ENCODE assay signal across 8 cellular contexts in genomic region chr5:82312373-82312856, GRCh38. TPM values are rescaled to one million over a fixed set of nuclear protein-coding genes. Genes with fewer than 3 reads are reported as not detected.
DNase-seq lines count a peak whose midpoint lies in the region; ATAC-seq and TF ChIP-seq lines count a peak whose summit lies in the region.

No MANE protein-coding gene starts in this region.

- peak overlapping the region; percentile 5 for H2AFZ ChIP-seq in HCT116 (ENCODE audit: low read depth, low read length, poor library complexity, severe bottlenecking)

- ATAC-seq in HCT116 = peak; percentile 80

- no peaks in the 10 kb centered on the region for H3K9me3 ChIP-seq in HCT116 (ENCODE audit: control insufficient read depth in 1 of 2, insufficient read depth in 1 of 2, low read depth in 1 of 2, low read length in 2 of 2)

- peak overlapping the region in 1 of 2 experiments; percentile 29; a peak in 1 of 4 replicates for H3K4me3 ChIP-seq in HCT116 (replicated peaks in 1 of 2; ENCODE audit: low read depth in 1 of 2, low read length in 2 of 2)

- peaks cover 17 to 18% of the 10 kb centered on the region in 2 experiments for H3K4me1 ChIP-seq in HCT116 (ENCODE audit: control insufficient read depth in 1 of 2, insufficient read depth in 2 of 2, low read length in 2 of 2)

- BruUV-seq in HCT116 (replicated peaks; lab: Mats Ljungman, UMichigan) = no TSS peak

- POLR2A ChIA-PET in HCT116 (lab: Charles Lee) = no interaction called here

- TF ChIP-seq POLR2A in HCT116 (IDR thresholded peaks at IDR 0.05; ENCODE audit: borderline replicate concordance, extremely low read depth, insufficient read depth, insufficient read length) = no peak

- no peaks in the 10 kb centered on the region for H3K79me2 ChIP-seq in HCT116 (ENCODE audit: insufficient read depth, low read length)

- H3K36me3 ChIP-seq in HCT116 (ENCODE audit: control insufficient read depth in 1 of 2, insufficient read depth in 2 of 2, low read length in 2 of 2) = no peaks in the 10 kb centered on the region

- peak; percentile 90 for TF ChIP-seq RAD21 in HCT116 (IDR thresholded peaks at IDR 0.05; ENCODE audit: low read depth)

- no peak overlapping the region for H3K27ac Mint-ChIP-seq in activated naive CD4-positive, alpha-beta T cell treated with anti-CD3 and anti-CD28 coated beads for 36 hours
- H3K27ac Mint-ChIP-seq in glutamatergic neuron (ENCODE audit: unreplicated experiment) = no peak overlapping the region

- H3K36me3 Mint-ChIP-seq in activated naive CD4-positive, alpha-beta T cell treated with anti-CD3 and anti-CD28 coated beads for 36 hours (ENCODE audit: low read depth) = peaks cover 12% of the 10 kb centered on the region
- H3K36me3 Mint-ChIP-seq in glutamatergic neuron (ENCODE audit: unreplicated experiment) = peaks cover 12% of the 10 kb centered on the region

- no peak overlapping the region for H3K4me3 Mint-ChIP-seq in activated naive CD4-positive, alpha-beta T cell treated with anti-CD3 and anti-CD28 coated beads for 36 hours
- no peak overlapping the region for H3K4me3 Mint-ChIP-seq in glutamatergic neuron (ENCODE audit: unreplicated experiment)

- peak overlapping the region; percentile 61 for H3K4me2 ChIP-seq in HCT116 (ENCODE audit: low read length)

- peaks cover 4% of the 10 kb centered on the region for H3K9me3 Mint-ChIP-seq in activated naive CD4-positive, alpha-beta T cell treated with anti-CD3 and anti-CD28 coated beads for 36 hours
- peaks cover 2% of the 10 kb centered on the region for H3K9me3 Mint-ChIP-seq in glutamatergic neuron (ENCODE audit: unreplicated experiment)

- H3K9ac ChIP-seq in HCT116 (ENCODE audit: low read length) = 0 out of 2 replicates have a peak overlapping the region, but pooled peaks have one; percentile 1

- DNase-seq in COLO668 (lab: John Stamatoyannopoulos, UW; ENCODE audit: unreplicated experiment) = peak; percentile 38
- peak; percentile 54 for DNase-seq in HCT116 (ENCODE audit: low read depth, low spot score)
- DNase-seq in NCI-H69 (lab: John Stamatoyannopoulos, UW) = peak; percentile 78
- peak; percentile 67 for DNase-seq in activated naive CD4-positive, alpha-beta T cell treated with anti-CD3 and anti-CD28 coated beads for 36 hours
- peak; percentile 81 for DNase-seq in glutamatergic neuron
- peak; percentile 15 for DNase-seq in pulmonary artery endothelial cell (ENCODE audit: low read depth, low spot score)
- no peak for DNase-seq in cerebellar nuclear complex (lab: John Stamatoyannopoulos, UW)
- no peak for DNase-seq in NCI-H774 (lab: John Stamatoyannopoulos, UW)

- no peaks in the 10 kb centered on the region for H3K9me2 ChIP-seq in HCT116 (ENCODE audit: insufficient read depth)

- H3K27me3 ChIP-seq in HCT116 (ENCODE audit: insufficient read depth, low read length) = no peaks in the 10 kb centered on the region

- RAD21 ChIA-PET in HCT116 (lab: Charles Lee; ENCODE audit: low non-redundant PET in 1 of 2, low total read pairs in 2 of 2, uncharacterized antibody in 2 of 2, unreplicated experiment in 2 of 2) = interaction anchor here in 1 of 2 experiments (0.7 kb wide), 1 partner anchor 205 kb away, joined by 3 read pairs; no protein-coding TSS in a partner anchor

- peaks cover 4% of the 10 kb centered on the region for H3K27me3 Mint-ChIP-seq in activated naive CD4-positive, alpha-beta T cell treated with anti-CD3 and anti-CD28 coated beads for 36 hours (ENCODE audit: low read depth)
- H3K27me3 Mint-ChIP-seq in glutamatergic neuron (ENCODE audit: unreplicated experiment) = no peaks in the 10 kb centered on the region

- intact Hi-C loops in HCT116 (cut with micrococcal nuclease) = loop anchor here (1.0 to 10.0 kb wide), 2 partner anchors 1252 to 1402 kb away; no protein-coding TSS in a partner anchor
- intact Hi-C loops in activated naive CD4-positive, alpha-beta T cell treated with anti-CD3 and anti-CD28 coated beads for 36 hours (cut with micrococcal nuclease) = loop anchor here (1.0 to 2.0 kb wide), 5 partner anchors 38 to 1250 kb away; no protein-coding TSS in a partner anchor

- H4K20me1 ChIP-seq in HCT116 (ENCODE audit: insufficient read depth) = no peaks in the 10 kb centered on the region

- CTCF ChIA-PET in HCT116 (lab: Charles Lee) = interaction anchor here (0.8 to 3.6 kb wide), 8 partner anchors 21 to 1297 kb away, joined by 3 to 16 read pairs (median 4); no protein-coding TSS in a partner anchor
- CTCF ChIA-PET in activated naive CD4-positive, alpha-beta T cell treated with anti-CD3 and anti-CD28 coated beads for 36 hours (lab: Charles Lee) = interaction anchor here (0.6 to 4.2 kb wide), 11 partner anchors 9 to 1832 kb away, joined by 3 to 30 read pairs (median 3); no protein-coding TSS in a partner anchor

- H3K4me1 Mint-ChIP-seq in activated naive CD4-positive, alpha-beta T cell treated with anti-CD3 and anti-CD28 coated beads for 36 hours (ENCODE audit: low read depth) = no peaks in the 10 kb centered on the region
- H3K4me1 Mint-ChIP-seq in glutamatergic neuron (ENCODE audit: low read depth, unreplicated experiment) = peaks cover 6% of the 10 kb centered on the region

- peak; percentile 65 to 97 (median 87); a peak in 5 of 6 replicates for TF ChIP-seq CTCF in HCT116 (IDR thresholded peaks at IDR 0.05 in 2 of 3, conservative IDR thresholded peaks at IDR 0.05 in 1 of 3; ENCODE audit: borderline replicate concordance in 1 of 3, insufficient read depth in 1 of 3, low read depth in 2 of 3, low read length in 2 of 3)
- TF ChIP-seq CTCF in glutamatergic neuron (IDR thresholded peaks at IDR 0.05; ENCODE audit: partially characterized antibody, unreplicated experiment) = peak; percentile 63

- peak overlapping the region; percentile 53 for H3K27ac ChIP-seq in HCT116 (ENCODE audit: low read depth, low read length)

TF ChIP-seq in HCT116, 20 proteins besides CTCF, POLR2A, EP300 and RAD21 (continues in another document):
- no peak for TF ChIP-seq POLR2AphosphoS5 (IDR thresholded peaks at IDR 0.05; ENCODE audit: low read depth, low read length)
- no peak for TF ChIP-seq SP1 (IDR thresholded peaks at IDR 0.05; ENCODE audit: low read depth)
- TF ChIP-seq EZH2 (IDR thresholded peaks at IDR 0.05) = no peak
- TF ChIP-seq, protein P1, sequence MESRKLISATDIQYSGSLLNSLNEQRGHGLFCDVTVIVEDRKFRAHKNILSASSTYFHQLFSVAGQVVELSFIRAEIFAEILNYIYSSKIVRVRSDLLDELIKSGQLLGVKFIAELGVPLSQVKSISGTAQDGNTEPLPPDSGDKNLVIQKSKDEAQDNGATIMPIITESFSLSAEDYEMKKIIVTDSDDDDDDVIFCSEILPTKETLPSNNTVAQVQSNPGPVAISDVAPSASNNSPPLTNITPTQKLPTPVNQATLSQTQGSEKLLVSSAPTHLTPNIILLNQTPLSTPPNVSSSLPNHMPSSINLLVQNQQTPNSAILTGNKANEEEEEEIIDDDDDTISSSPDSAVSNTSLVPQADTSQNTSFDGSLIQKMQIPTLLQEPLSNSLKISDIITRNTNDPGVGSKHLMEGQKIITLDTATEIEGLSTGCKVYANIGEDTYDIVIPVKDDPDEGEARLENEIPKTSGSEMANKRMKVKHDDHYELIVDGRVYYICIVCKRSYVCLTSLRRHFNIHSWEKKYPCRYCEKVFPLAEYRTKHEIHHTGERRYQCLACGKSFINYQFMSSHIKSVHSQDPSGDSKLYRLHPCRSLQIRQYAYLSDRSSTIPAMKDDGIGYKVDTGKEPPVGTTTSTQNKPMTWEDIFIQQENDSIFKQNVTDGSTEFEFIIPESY (IDR thresholded peaks at IDR 0.05; ENCODE audit: extremely low read depth, insufficient replicate concordance, low read length) = no peak
- TF ChIP-seq SIN3A (IDR thresholded peaks at IDR 0.05; ENCODE audit: low read depth) = no peak
- TF ChIP-seq SRF (IDR thresholded peaks at IDR 0.05; ENCODE audit: low read depth) = no peak
- TF ChIP-seq ELF1 (IDR thresholded peaks at IDR 0.05; ENCODE audit: borderline replicate concordance, low read depth) = no peak
- no peak for TF ChIP-seq CBX3 (IDR thresholded peaks at IDR 0.05; ENCODE audit: low read depth)
- TF ChIP-seq JUND (IDR thresholded peaks at IDR 0.05) = no peak
- TF ChIP-seq, protein P2, sequence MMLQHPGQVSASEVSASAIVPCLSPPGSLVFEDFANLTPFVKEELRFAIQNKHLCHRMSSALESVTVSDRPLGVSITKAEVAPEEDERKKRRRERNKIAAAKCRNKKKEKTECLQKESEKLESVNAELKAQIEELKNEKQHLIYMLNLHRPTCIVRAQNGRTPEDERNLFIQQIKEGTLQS (IDR thresholded peaks at IDR 0.05) = no peak
- TF ChIP-seq ZFX (IDR thresholded peaks at IDR 0.05) = no peak
- TF ChIP-seq, protein P3, sequence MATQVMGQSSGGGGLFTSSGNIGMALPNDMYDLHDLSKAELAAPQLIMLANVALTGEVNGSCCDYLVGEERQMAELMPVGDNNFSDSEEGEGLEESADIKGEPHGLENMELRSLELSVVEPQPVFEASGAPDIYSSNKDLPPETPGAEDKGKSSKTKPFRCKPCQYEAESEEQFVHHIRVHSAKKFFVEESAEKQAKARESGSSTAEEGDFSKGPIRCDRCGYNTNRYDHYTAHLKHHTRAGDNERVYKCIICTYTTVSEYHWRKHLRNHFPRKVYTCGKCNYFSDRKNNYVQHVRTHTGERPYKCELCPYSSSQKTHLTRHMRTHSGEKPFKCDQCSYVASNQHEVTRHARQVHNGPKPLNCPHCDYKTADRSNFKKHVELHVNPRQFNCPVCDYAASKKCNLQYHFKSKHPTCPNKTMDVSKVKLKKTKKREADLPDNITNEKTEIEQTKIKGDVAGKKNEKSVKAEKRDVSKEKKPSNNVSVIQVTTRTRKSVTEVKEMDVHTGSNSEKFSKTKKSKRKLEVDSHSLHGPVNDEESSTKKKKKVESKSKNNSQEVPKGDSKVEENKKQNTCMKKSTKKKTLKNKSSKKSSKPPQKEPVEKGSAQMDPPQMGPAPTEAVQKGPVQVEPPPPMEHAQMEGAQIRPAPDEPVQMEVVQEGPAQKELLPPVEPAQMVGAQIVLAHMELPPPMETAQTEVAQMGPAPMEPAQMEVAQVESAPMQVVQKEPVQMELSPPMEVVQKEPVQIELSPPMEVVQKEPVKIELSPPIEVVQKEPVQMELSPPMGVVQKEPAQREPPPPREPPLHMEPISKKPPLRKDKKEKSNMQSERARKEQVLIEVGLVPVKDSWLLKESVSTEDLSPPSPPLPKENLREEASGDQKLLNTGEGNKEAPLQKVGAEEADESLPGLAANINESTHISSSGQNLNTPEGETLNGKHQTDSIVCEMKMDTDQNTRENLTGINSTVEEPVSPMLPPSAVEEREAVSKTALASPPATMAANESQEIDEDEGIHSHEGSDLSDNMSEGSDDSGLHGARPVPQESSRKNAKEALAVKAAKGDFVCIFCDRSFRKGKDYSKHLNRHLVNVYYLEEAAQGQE (IDR thresholded peaks at IDR 0.05; ENCODE audit: low read depth) = no peak
- no peak for TF ChIP-seq TCF7L2 (IDR thresholded peaks at IDR 0.05; ENCODE audit: borderline replicate concordance, extremely low read depth, insufficient read depth, insufficient read length)
- TF ChIP-seq CEBPB (IDR thresholded peaks at IDR 0.05; ENCODE audit: low read depth) = no peak

RNA-seq across cellular contexts. Expression of gene RPS23, which starts 34.3 kb away (rescaled TPM):
- total RNA-seq in HCT116 (2021; ENCODE audit: unreplicated experiment) (2,206 TPM), glutamatergic neuron (ENCODE audit: unreplicated experiment) (1,149 TPM), pulmonary artery endothelial cell (3,689 and 4,914 TPM in 2 replicates)
- 3,981 and 5,272 TPM in 2 replicates for polyA plus RNA-seq in HCT116 (2012)
- 1,000 to 10,000 TPM; 3,081 to 3,109 TPM for total RNA-seq in activated naive CD4-positive, alpha-beta T cell treated with anti-CD3 and anti-CD28 coated beads for 36 hours

Comparison
In these comparisons a context has a peak if more than half of its experiments do, and no peak if none do; other contexts are left out.
1. DNase-seq: peak in COLO668 (single experiment), HCT116 (single experiment), NCI-H69 (single experiment), activated naive CD4-positive, alpha-beta T cell treated with anti-CD3 and anti-CD28 coated beads for 36 hours (single experiment), glutamatergic neuron (single experiment) and pulmonary artery endothelial cell (single experiment); none in cerebellar nuclear complex (0 of 2) and NCI-H774 (single experiment).